In genomic region chr15:39426552-39427532, GRCh38 we compare ENCODE assay signal across 8 cellular contexts.
DNase-seq lines count a peak whose midpoint lies in the region; FAIRE-seq and TF ChIP-seq lines count a peak whose summit lies in the region.

No MANE protein-coding gene starts in this region.

- TF ChIP-seq POLR2A in GM12891 (IDR thresholded peaks at IDR 0.05; ENCODE audit: low read depth, low read length) (no peak), H54 (IDR thresholded peaks at IDR 0.05; ENCODE audit: low read depth, low read length) (no peak)

- no peaks in the 10 kb centered on the region for H3K4me1 Mint-ChIP-seq in type B pancreatic cell (ENCODE audit: unreplicated experiment)

- no peak overlapping the region for H3K4me3 ChIP-seq in fibroblast of the aortic adventitia (ENCODE audit: low read depth, low read length)
- H3K4me3 ChIP-seq in WERI-Rb-1 (ENCODE audit: low read depth, low read length) = no peak overlapping the region

- H3K27me3 Mint-ChIP-seq in type B pancreatic cell = peaks cover 6% of the 10 kb centered on the region

- peaks cover 8% of the 10 kb centered on the region for H3K27me3 ChIP-seq in WERI-Rb-1 (ENCODE audit: insufficient read depth, low read depth, severe bottlenecking)

- no peak overlapping the region for H3K4me3 Mint-ChIP-seq in type B pancreatic cell

- H3K9me3 Mint-ChIP-seq in type B pancreatic cell = peaks cover 2% of the 10 kb centered on the region

- no peak overlapping the region for H3K27ac ChIP-seq in WERI-Rb-1

- H3K9me3 ChIP-seq in WERI-Rb-1 (ENCODE audit: severe bottlenecking) = no peaks in the 10 kb centered on the region

- TF ChIP-seq CTCF in fibroblast of the aortic adventitia (IDR thresholded peaks at IDR 0.05; ENCODE audit: insufficient read depth, low read length) (no peak), WERI-Rb-1 (IDR thresholded peaks at IDR 0.05; ENCODE audit: low read depth, low read length) (no peak), type B pancreatic cell (conservative IDR thresholded peaks at IDR 0.05) (no peak)

- no peak overlapping the region for H3K27ac Mint-ChIP-seq in type B pancreatic cell

- FAIRE-seq in GM12891 (lab: Jason Lieb, UNC) = peak; percentile 93
- no peak for FAIRE-seq in H54 (lab: Jason Lieb, UNC)

- DNase-seq in GM12891 (ENCODE audit: insufficient read length, low spot score) (peak; percentile 30), H54 (ENCODE audit: insufficient read length, low spot score) (peak; percentile 12), NCI-H1092 treated with DMSO at 0.1 percent for 48 hours (lab: John Stamatoyannopoulos, UW) (peak; percentile 69), fibroblast of the aortic adventitia (ENCODE audit: low read depth) (peak; percentile 51), WERI-Rb-1 (no peak), type B pancreatic cell (ENCODE audit: extremely low spot score, unreplicated experiment) (no peak)
- peak; percentile 53 to 55 for DNase-seq in activated CD8-positive, alpha-beta memory T cell treated with anti-CD3 and anti-CD28 coated beads for 1 hour (ENCODE audit: extremely low read depth in 1 of 2, low read depth in 1 of 2)
- peak; percentile 50 to 73 (median 59) for DNase-seq in stimulated activated CD4-positive, alpha-beta T cell treated with anti-CD3 and anti-CD28 coated beads, Interleukin-12 subunit alpha, Interleukin-12 subunit beta, amount 100 ng/mL, for 48 hours (ENCODE audit: low read depth in 2 of 3, low spot score in 1 of 3)

- no peaks in the 10 kb centered on the region for H3K36me3 Mint-ChIP-seq in type B pancreatic cell

- no peaks in the 10 kb centered on the region for H3K36me3 ChIP-seq in WERI-Rb-1

TF ChIP-seq in GM12891, 5 proteins besides CTCF, POLR2A, EP300 and RAD21:
- peak; percentile 39; the same call in 1 of the 2 replicates for TF ChIP-seq SPI1 (IDR thresholded peaks at IDR 0.05; ENCODE audit: low read depth, low read length)
- TF ChIP-seq TAF1 (IDR thresholded peaks at IDR 0.05; ENCODE audit: low read depth, low read length) = no peak
- peak; percentile 9 for TF ChIP-seq PAX5 (IDR thresholded peaks at IDR 0.05; ENCODE audit: insufficient read depth, low read length, severe bottlenecking)
- peak; percentile 93 for TF ChIP-seq POU2F2 (IDR thresholded peaks at IDR 0.05; ENCODE audit: low read depth, low read length)

Comparison
In these comparisons a context has a peak if more than half of its experiments do, and no peak if none do; other contexts are left out.
1. DNase-seq: peak in GM12891 (single experiment), H54 (single experiment), NCI-H1092 treated with DMSO at 0.1 percent for 48 hours (single experiment), activated CD8-positive, alpha-beta memory T cell treated with anti-CD3 and anti-CD28 coated beads for 1 hour (2 of 2), fibroblast of the aortic adventitia (single experiment) and stimulated activated CD4-positive, alpha-beta T cell treated with anti-CD3 and anti-CD28 coated beads, Interleukin-12 subunit alpha, Interleukin-12 subunit beta, amount 100 ng/mL, for 48 hours (3 of 3); none in WERI-Rb-1 (single experiment) and type B pancreatic cell (single experiment).